2 cellular contexts compared by ENCODE assay signal in the genomic region with DNA sequence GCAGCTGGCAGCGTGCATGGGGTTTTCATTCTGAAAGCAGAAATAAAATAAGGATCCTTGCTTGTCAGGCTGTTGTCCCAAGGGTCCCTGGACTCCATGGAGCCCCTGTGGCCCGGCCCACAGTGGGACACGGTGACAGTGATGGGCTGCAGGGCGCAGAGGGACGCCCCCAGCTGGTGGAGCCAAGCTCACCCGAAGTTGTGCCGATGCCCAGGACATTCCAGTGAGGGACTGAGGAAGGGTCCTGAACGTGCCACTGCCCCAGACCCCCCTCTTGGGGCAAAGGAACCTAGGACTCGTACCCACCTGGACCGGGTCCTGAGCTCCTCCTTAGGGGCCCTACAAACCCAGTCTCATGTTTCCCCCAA.
TF ChIP-seq lines count a peak whose summit lies in the region.

No MANE protein-coding gene starts in this region.

TF ChIP-seq in GM23338, 12 proteins besides CTCF, POLR2A, EP300 and RAD21 (continued from another document):
- TF ChIP-seq, protein P1, sequence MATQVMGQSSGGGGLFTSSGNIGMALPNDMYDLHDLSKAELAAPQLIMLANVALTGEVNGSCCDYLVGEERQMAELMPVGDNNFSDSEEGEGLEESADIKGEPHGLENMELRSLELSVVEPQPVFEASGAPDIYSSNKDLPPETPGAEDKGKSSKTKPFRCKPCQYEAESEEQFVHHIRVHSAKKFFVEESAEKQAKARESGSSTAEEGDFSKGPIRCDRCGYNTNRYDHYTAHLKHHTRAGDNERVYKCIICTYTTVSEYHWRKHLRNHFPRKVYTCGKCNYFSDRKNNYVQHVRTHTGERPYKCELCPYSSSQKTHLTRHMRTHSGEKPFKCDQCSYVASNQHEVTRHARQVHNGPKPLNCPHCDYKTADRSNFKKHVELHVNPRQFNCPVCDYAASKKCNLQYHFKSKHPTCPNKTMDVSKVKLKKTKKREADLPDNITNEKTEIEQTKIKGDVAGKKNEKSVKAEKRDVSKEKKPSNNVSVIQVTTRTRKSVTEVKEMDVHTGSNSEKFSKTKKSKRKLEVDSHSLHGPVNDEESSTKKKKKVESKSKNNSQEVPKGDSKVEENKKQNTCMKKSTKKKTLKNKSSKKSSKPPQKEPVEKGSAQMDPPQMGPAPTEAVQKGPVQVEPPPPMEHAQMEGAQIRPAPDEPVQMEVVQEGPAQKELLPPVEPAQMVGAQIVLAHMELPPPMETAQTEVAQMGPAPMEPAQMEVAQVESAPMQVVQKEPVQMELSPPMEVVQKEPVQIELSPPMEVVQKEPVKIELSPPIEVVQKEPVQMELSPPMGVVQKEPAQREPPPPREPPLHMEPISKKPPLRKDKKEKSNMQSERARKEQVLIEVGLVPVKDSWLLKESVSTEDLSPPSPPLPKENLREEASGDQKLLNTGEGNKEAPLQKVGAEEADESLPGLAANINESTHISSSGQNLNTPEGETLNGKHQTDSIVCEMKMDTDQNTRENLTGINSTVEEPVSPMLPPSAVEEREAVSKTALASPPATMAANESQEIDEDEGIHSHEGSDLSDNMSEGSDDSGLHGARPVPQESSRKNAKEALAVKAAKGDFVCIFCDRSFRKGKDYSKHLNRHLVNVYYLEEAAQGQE (IDR thresholded peaks at IDR 0.05; ENCODE audit: unreplicated experiment): no peak
- TF ChIP-seq ZNF114 (CRISPR knock-in tag; IDR thresholded peaks at IDR 0.05) (no peak), EZH2phosphoT487 (IDR thresholded peaks at IDR 0.05; ENCODE audit: unreplicated experiment) (no peak), EZH2 (IDR thresholded peaks at IDR 0.05; ENCODE audit: low read depth, unreplicated experiment) (no peak), ZNF331 (CRISPR knock-in tag; IDR thresholded peaks at IDR 0.05; ENCODE audit: low read depth) (no peak)

TF ChIP-seq in liver, 16 proteins besides CTCF, POLR2A, EP300 and RAD21 (continued from another document):
- TF ChIP-seq, protein P1 (IDR thresholded peaks at IDR 0.05): no peak
- TF ChIP-seq JUND (IDR thresholded peaks at IDR 0.05) (no peak), FOXA2 (IDR thresholded peaks at IDR 0.05) (no peak), SP1 (IDR thresholded peaks at IDR 0.05) (no peak), FOXA1 (IDR thresholded peaks at IDR 0.05) (no peak), EGR1 (IDR thresholded peaks at IDR 0.05; ENCODE audit: low read depth in 2 of 2) (no peak), HNF4A (conservative IDR thresholded peaks at IDR 0.05) (no peak), GABPA (IDR thresholded peaks at IDR 0.05 in 1 of 2, conservative IDR thresholded peaks at IDR 0.05 in 1 of 2) (no peak)
- TF ChIP-seq, protein P2, sequence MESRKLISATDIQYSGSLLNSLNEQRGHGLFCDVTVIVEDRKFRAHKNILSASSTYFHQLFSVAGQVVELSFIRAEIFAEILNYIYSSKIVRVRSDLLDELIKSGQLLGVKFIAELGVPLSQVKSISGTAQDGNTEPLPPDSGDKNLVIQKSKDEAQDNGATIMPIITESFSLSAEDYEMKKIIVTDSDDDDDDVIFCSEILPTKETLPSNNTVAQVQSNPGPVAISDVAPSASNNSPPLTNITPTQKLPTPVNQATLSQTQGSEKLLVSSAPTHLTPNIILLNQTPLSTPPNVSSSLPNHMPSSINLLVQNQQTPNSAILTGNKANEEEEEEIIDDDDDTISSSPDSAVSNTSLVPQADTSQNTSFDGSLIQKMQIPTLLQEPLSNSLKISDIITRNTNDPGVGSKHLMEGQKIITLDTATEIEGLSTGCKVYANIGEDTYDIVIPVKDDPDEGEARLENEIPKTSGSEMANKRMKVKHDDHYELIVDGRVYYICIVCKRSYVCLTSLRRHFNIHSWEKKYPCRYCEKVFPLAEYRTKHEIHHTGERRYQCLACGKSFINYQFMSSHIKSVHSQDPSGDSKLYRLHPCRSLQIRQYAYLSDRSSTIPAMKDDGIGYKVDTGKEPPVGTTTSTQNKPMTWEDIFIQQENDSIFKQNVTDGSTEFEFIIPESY (IDR thresholded peaks at IDR 0.05): no peak
